ENCODE assay signal across 9 cellular contexts in genomic region chr13:34943675-34944634, GRCh38. TPM values are rescaled to one million over a fixed set of nuclear protein-coding genes. Genes with fewer than 3 reads are reported as not detected.
DNase-seq lines count a peak whose midpoint lies in the region; ATAC-seq, FAIRE-seq and TF ChIP-seq lines count a peak whose summit lies in the region.
"Had no signal": no experiment of that assay in that cellular context is flagged by ENCODE, and none has a peak within 500 bp of the region (broad histone marks: within the 10 kb centered on the region; RNA-seq: fewer than 3 reads in every experiment).

No MANE protein-coding gene starts in this region.

- CTCF ChIA-PET in WTC11 (lab: Charles Lee): no interaction called here

- H3K4me1 Mint-ChIP-seq in WTC11: peaks cover 58% of the 10 kb centered on the region

- no peak for FAIRE-seq in RCC 7860 (lab: Jason Lieb, UNC)

- H3K9me3 ChIP-seq in right atrium auricular region: no peaks in the 10 kb centered on the region
- no peaks in the 10 kb centered on the region for H3K9me3 ChIP-seq in left lung
- no peaks in the 10 kb centered on the region for H3K9me3 ChIP-seq in vagina
- H3K9me3 ChIP-seq: neutrophil had no signal

- no peak for TF ChIP-seq CTCF in right atrium auricular region (IDR thresholded peaks at IDR 0.05)
- no peak for TF ChIP-seq CTCF in WTC11 (IDR thresholded peaks at IDR 0.05)
- TF ChIP-seq CTCF in left lung (IDR thresholded peaks at IDR 0.05): no peak
- TF ChIP-seq CTCF in vagina (IDR thresholded peaks at IDR 0.05): no peak

- H3K36me3 Mint-ChIP-seq in WTC11: no peaks in the 10 kb centered on the region

- no peak for ATAC-seq in WTC11
- no peak for ATAC-seq in left lung
- no peak for ATAC-seq in GM21717 (IDR thresholded peaks at IDR 0.05; ENCODE audit: unreplicated experiment)
- no peak for ATAC-seq in GM18858 (IDR thresholded peaks at IDR 0.05; ENCODE audit: unreplicated experiment)

- no peak for TF ChIP-seq POLR2A in vagina (IDR thresholded peaks at IDR 0.05)

- H3K4me3 Mint-ChIP-seq in WTC11: peak overlapping the region; percentile 83

- H3K27ac ChIP-seq in right atrium auricular region (peak overlapping the region in 1 of 2 donors; percentile 89), left lung (no peak overlapping the region), vagina (peak overlapping the region; percentile 90)
- H3K27ac ChIP-seq: neutrophil had no signal

- peaks cover 0 to 30% of the 10 kb centered on the region in 2 donors for H3K4me1 ChIP-seq in right atrium auricular region
- H3K4me1 ChIP-seq in left lung: peaks cover 3 to 19% of the 10 kb centered on the region in 2 donors
- H3K4me1 ChIP-seq in vagina: peaks cover 23% of the 10 kb centered on the region

- intact Hi-C loops in cardiac septum (cut with DNase I): no loop called here
- intact Hi-C loops in left lung (cut with DNase I): no loop called here
- intact Hi-C loops in vagina (cut with DNase I): no loop called here

- no peak overlapping the region for H3K27ac Mint-ChIP-seq in WTC11

- no peaks in the 10 kb centered on the region for H3K27me3 ChIP-seq in right atrium auricular region
- H3K27me3 ChIP-seq in left lung: peaks cover 16 to 64% of the 10 kb centered on the region in 2 donors
- no peaks in the 10 kb centered on the region for H3K27me3 ChIP-seq in vagina

- no peaks in the 10 kb centered on the region for H3K27me3 Mint-ChIP-seq in WTC11 (ENCODE audit: low read depth)

- H3K4me3 ChIP-seq in right atrium auricular region (peak overlapping the region; percentile 97), left lung (peak overlapping the region; percentile 68 to 74), vagina (peak overlapping the region; percentile 83 to 85)

- no peaks in the 10 kb centered on the region for H3K9me3 Mint-ChIP-seq in WTC11

- no peak for DNase-seq in right atrium auricular region (ENCODE audit: low spot score)
- DNase-seq in cardiac septum (ENCODE audit: low spot score): no peak
- no peak for DNase-seq in WTC11 (ENCODE audit: low spot score)
- no peak for DNase-seq in left lung
- no peak for DNase-seq in vagina (ENCODE audit: extremely low spot score in 2 of 2)
- no peak for DNase-seq in RCC 7860 (ENCODE audit: low spot score)

- POLR2A ChIA-PET in WTC11 (lab: Charles Lee): no interaction called here

- H3K36me3 ChIP-seq in right atrium auricular region (no peaks in the 10 kb centered on the region), left lung (no peaks in the 10 kb centered on the region), vagina (no peaks in the 10 kb centered on the region)
- H3K36me3 ChIP-seq: neutrophil had no signal

TF ChIP-seq in WTC11, 78 proteins besides CTCF, POLR2A, EP300 and RAD21:
- TF ChIP-seq CREB1 (CRISPR knock-in tag; IDR thresholded peaks at IDR 0.05) (no peak), RELA (CRISPR knock-in tag; IDR thresholded peaks at IDR 0.05; ENCODE audit: borderline replicate concordance) (no peak), HMGXB4 (CRISPR knock-in tag; IDR thresholded peaks at IDR 0.05) (no peak), ZNF232 (CRISPR knock-in tag; IDR thresholded peaks at IDR 0.05) (no peak), SOX15 (CRISPR knock-in tag; IDR thresholded peaks at IDR 0.05) (no peak)

RNA-seq across cellular contexts. Expression of gene NBEA, which starts 1.9 kb away (rescaled TPM):
- 10 to 100 TPM; 17.5 to 24.7 TPM for total RNA-seq in right atrium auricular region
- 27.3 TPM for total RNA-seq in cardiac septum
- 19.4 to 21.0 TPM (median 20.9 TPM) in 3 replicates for total RNA-seq in WTC11 (2021)
- 1 to 10 TPM; 5.9 to 7.1 TPM for total RNA-seq in left lung
- 12.0 TPM for total RNA-seq in vagina
